24 cellular contexts compared by ENCODE assay signal in the genomic region with DNA sequence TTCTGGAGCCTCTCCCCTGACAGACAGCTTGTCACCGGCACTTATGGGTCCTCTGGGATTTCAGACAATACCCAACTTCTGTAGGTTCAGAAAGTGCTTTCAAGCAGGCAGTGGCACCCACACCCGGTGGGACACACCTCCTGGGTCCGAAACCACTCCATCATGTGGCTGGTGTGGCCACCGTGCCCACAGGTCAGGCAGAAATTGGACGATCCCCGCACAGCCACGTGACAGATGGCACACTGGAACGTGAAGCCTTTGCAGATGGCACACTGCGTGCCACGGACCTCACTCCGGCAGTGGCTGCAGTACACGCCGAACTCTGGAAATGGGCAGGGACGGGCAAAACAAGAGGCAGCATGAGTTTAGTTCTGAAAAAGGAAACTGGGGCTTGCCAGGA.
DNase-seq lines count a peak whose midpoint lies in the region; ATAC-seq and TF ChIP-seq lines count a peak whose summit lies in the region.
"Had no signal": no experiment of that assay in that cellular context is flagged by ENCODE, and none has a peak within 500 bp of the region (broad histone marks: within the 10 kb centered on the region; RNA-seq: fewer than 3 reads in every experiment).

No MANE protein-coding gene starts in this region.

- no peak overlapping the region for H3K4me2 ChIP-seq in parathyroid adenoma (ENCODE audit: low read length)

- H3K4me1 Mint-ChIP-seq in activated T-helper 17 cell treated with anti-CD3 and anti-CD28 coated beads, Interleukin-2, amount 50 U/mL, for 72 hours = peaks cover 10% of the 10 kb centered on the region

- H3K9me3 ChIP-seq in left ventricle myocardium inferior (replicated peaks) = no peaks in the 10 kb centered on the region
- H3K9me3 ChIP-seq in parathyroid adenoma (ENCODE audit: control insufficient read depth, low read length) = no peaks in the 10 kb centered on the region
- H3K9me3 ChIP-seq: adrenal gland, body of pancreas, left lung had no signal

- H3K36me3 ChIP-seq in left ventricle myocardium inferior = peaks cover 45% of the 10 kb centered on the region
- no peaks in the 10 kb centered on the region for H3K36me3 ChIP-seq in parathyroid adenoma (ENCODE audit: control insufficient read depth, insufficient read depth, low read length)

- peaks cover 13% of the 10 kb centered on the region for H3K4me1 ChIP-seq in left ventricle myocardium inferior
- H3K4me1 ChIP-seq in parathyroid adenoma = no peaks in the 10 kb centered on the region
- H3K4me1 ChIP-seq: adrenal gland, left lung had no signal

- H2AFZ ChIP-seq in parathyroid adenoma = no peak overlapping the region
- H2AFZ ChIP-seq: GM23248 had no signal

- no peaks in the 10 kb centered on the region for H3K79me2 ChIP-seq in parathyroid adenoma

- peak overlapping the region; percentile 63 for H3K27ac ChIP-seq in left ventricle myocardium inferior (replicated peaks)
- H3K27ac ChIP-seq in parathyroid adenoma = peak overlapping the region; percentile 57
- H3K27ac ChIP-seq: 22Rv1, adrenal gland, C4-2B, GM23248, left lung had no signal

- intact Hi-C loops in left ventricle myocardium inferior (cut with micrococcal nuclease) (no loop called here), Right ventricle myocardium inferior (cut with DNase I) (no loop called here)

- no peak for TF ChIP-seq CTCF in left ventricle myocardium inferior (IDR thresholded peaks at IDR 0.05; ENCODE audit: borderline replicate concordance)
- no peak for TF ChIP-seq CTCF in parathyroid adenoma (IDR thresholded peaks at IDR 0.05)

- no peak for ATAC-seq in Right ventricle myocardium inferior
- no peak for ATAC-seq in activated T-helper 17 cell treated with anti-CD3 and anti-CD28 coated beads, Interleukin-2, amount 50 U/mL, for 72 hours (replicated peaks)
- ATAC-seq in HG02981 (IDR thresholded peaks at IDR 0.05; ENCODE audit: unreplicated experiment) = no peak
- ATAC-seq: left lung; Panc1; stimulated activated naive CD8-positive, alpha-beta T cell treated with anti-CD3 and anti-CD28 coated beads, Interleukin-15, Interleukin-2, amounts not matched to agents 100 U/mL and 50 U/mL, for 24 hours had no signal

- peak overlapping the region; percentile 32 for H3K4me3 Mint-ChIP-seq in activated T-helper 17 cell treated with anti-CD3 and anti-CD28 coated beads, Interleukin-2, amount 50 U/mL, for 72 hours
- H3K4me3 Mint-ChIP-seq: IgD-negative memory B cell had no signal

- H3K9ac ChIP-seq in parathyroid adenoma = no peak overlapping the region
- H3K9ac ChIP-seq: GM23248 had no signal

- peaks cover 64% of the 10 kb centered on the region for H3K36me3 Mint-ChIP-seq in activated T-helper 17 cell treated with anti-CD3 and anti-CD28 coated beads, Interleukin-2, amount 50 U/mL, for 72 hours (ENCODE audit: low read depth)

- H3K27me3 Mint-ChIP-seq in activated T-helper 17 cell treated with anti-CD3 and anti-CD28 coated beads, Interleukin-2, amount 50 U/mL, for 72 hours = no peaks in the 10 kb centered on the region
- H3K27me3 Mint-ChIP-seq: IgD-negative memory B cell had no signal

- peak overlapping the region; percentile 70 for H3K27ac Mint-ChIP-seq in activated T-helper 17 cell treated with anti-CD3 and anti-CD28 coated beads, Interleukin-2, amount 50 U/mL, for 72 hours
- H3K27ac Mint-ChIP-seq: activated T-helper 2 cell treated with anti-CD3 and anti-CD28 coated beads, Interferon-gamma antibody, Interleukin-2, Interleukin-4, amounts not matched to agents 10 μg/mL and 5 μg/mL and 100 μg/mL, durations not matched to agents 14 hours and 24 hours and 36 hours; IgD-negative memory B cell had no signal

- H3K4me3 ChIP-seq in left ventricle myocardium inferior = no peak overlapping the region
- no peak overlapping the region for H3K4me3 ChIP-seq in parathyroid adenoma (ENCODE audit: low read depth, low read length)
- H3K4me3 ChIP-seq: adrenal gland, body of pancreas, GM23248, left lung had no signal

- H3K9me3 Mint-ChIP-seq in activated T-helper 17 cell treated with anti-CD3 and anti-CD28 coated beads, Interleukin-2, amount 50 U/mL, for 72 hours = no peaks in the 10 kb centered on the region
- H3K9me3 Mint-ChIP-seq: activated T-helper 2 cell treated with anti-CD3 and anti-CD28 coated beads, Interferon-gamma antibody, Interleukin-2, Interleukin-4, amounts not matched to agents 10 μg/mL and 5 μg/mL and 100 μg/mL, durations not matched to agents 14 hours and 24 hours and 36 hours; IgD-negative memory B cell had no signal

- DNase-seq in NCI-H2171 treated with DMSO at 0.1 percent for 48 hours (lab: John Stamatoyannopoulos, UW) (peak; percentile 18), NCI-H2171 (lab: John Stamatoyannopoulos, UW) (no peak), left ventricle myocardium inferior (peak; percentile 20), Right ventricle myocardium inferior (ENCODE audit: missing footprints) (no peak), SW480 (ENCODE audit: low spot score) (no peak)
- DNase-seq: adrenal gland; glutamatergic neuron; GM23248; left lung; NCI-H1092 treated with DMSO at 0.1 percent for 48 hours; NCI-H187; NCI-H524 treated with DMSO at 0.1 percent for 48 hours; nucleus accumbens; stimulated activated naive CD8-positive, alpha-beta T cell treated with anti-CD3 and anti-CD28 coated beads, Interleukin-15, Interleukin-2, amounts not matched to agents 100 U/mL and 50 U/mL, for 24 hours; SW 1271 had no signal

- no peaks in the 10 kb centered on the region for H3K27me3 ChIP-seq in left ventricle myocardium inferior (ENCODE audit: low read depth)
- H3K27me3 ChIP-seq in parathyroid adenoma (ENCODE audit: control insufficient read depth, insufficient read depth, low read length) = no peaks in the 10 kb centered on the region
- H3K27me3 ChIP-seq: adrenal gland, body of pancreas, left lung had no signal

Comparison
In these comparisons a context has a peak if more than half of its experiments do, and no peak if none do; other contexts are left out.
1. DNase-seq: peak in NCI-H2171 treated with DMSO at 0.1 percent for 48 hours (single experiment) and left ventricle myocardium inferior (single experiment); none in NCI-H2171 (single experiment), Right ventricle myocardium inferior (single experiment) and SW480 (single experiment).